8 cellular contexts compared by ENCODE assay signal in genomic region chr20:297925-298754, GRCh38. TPM values are rescaled to one million over a fixed set of nuclear protein-coding genes. Genes with fewer than 3 reads are reported as not detected.
DNase-seq lines count a peak whose midpoint lies in the region; ATAC-seq and TF ChIP-seq lines count a peak whose summit lies in the region.

No MANE protein-coding gene starts in this region.

- H3K27me3 ChIP-seq in endodermal cell (ENCODE audit: control insufficient read depth, insufficient read depth, low read length, poor library complexity, severe bottlenecking): no peaks in the 10 kb centered on the region

- peaks cover 9% of the 10 kb centered on the region for H3K4me1 ChIP-seq in endodermal cell (ENCODE audit: control insufficient read depth, insufficient read depth, low read length)

- POLR2A ChIA-PET in activated CD8-positive, alpha-beta T cell treated with anti-CD3 and anti-CD28 coated beads for 36 hours (lab: Charles Lee): interaction anchor here (0.6 to 9.1 kb wide), 8 partner anchors 10 to 178 kb away, joined by 3 to 94 read pairs (median 5); partner anchors contain the start of genes DEFB129 and SOX12

- no peaks in the 10 kb centered on the region for H3K27me3 Mint-ChIP-seq in activated CD8-positive, alpha-beta T cell treated with anti-CD3 and anti-CD28 coated beads for 36 hours
- H3K27me3 Mint-ChIP-seq in endodermal cell (ENCODE audit: insufficient read depth): peaks cover 27% of the 10 kb centered on the region

- H3K4me1 Mint-ChIP-seq in activated CD8-positive, alpha-beta T cell treated with anti-CD3 and anti-CD28 coated beads for 36 hours (ENCODE audit: low read depth): peaks cover 44% of the 10 kb centered on the region
- peaks cover 44% of the 10 kb centered on the region for H3K4me1 Mint-ChIP-seq in endodermal cell

- peaks cover 3% of the 10 kb centered on the region for H3K36me3 ChIP-seq in endodermal cell (ENCODE audit: control insufficient read depth, insufficient read depth, low read length)

- peak overlapping the region; percentile 99 for H3K4me3 Mint-ChIP-seq in activated CD8-positive, alpha-beta T cell treated with anti-CD3 and anti-CD28 coated beads for 36 hours
- H3K4me3 Mint-ChIP-seq in endodermal cell: peak overlapping the region; percentile 96

- H3K9me3 ChIP-seq in endodermal cell (ENCODE audit: control insufficient read depth, low read length): no peaks in the 10 kb centered on the region

- no peaks in the 10 kb centered on the region for H3K9me3 Mint-ChIP-seq in activated CD8-positive, alpha-beta T cell treated with anti-CD3 and anti-CD28 coated beads for 36 hours
- H3K9me3 Mint-ChIP-seq in endodermal cell: peaks cover 3% of the 10 kb centered on the region

- peak; percentile 35 for ATAC-seq in GM18907 (IDR thresholded peaks at IDR 0.05; ENCODE audit: unreplicated experiment)
- peak; percentile 27 for ATAC-seq in HG03135 (IDR thresholded peaks at IDR 0.05; ENCODE audit: unreplicated experiment)
- peak; percentile 38 for ATAC-seq in activated CD8-positive, alpha-beta T cell treated with anti-CD3 and anti-CD28 coated beads for 36 hours

- peaks cover 39% of the 10 kb centered on the region for H3K36me3 Mint-ChIP-seq in activated CD8-positive, alpha-beta T cell treated with anti-CD3 and anti-CD28 coated beads for 36 hours (ENCODE audit: low read depth)
- peaks cover 9% of the 10 kb centered on the region for H3K36me3 Mint-ChIP-seq in endodermal cell (ENCODE audit: low read depth)

- WGBS in endodermal cell (ENCODE audit: insufficient coverage in 1 of 2, insufficient read length in 1 of 2), 2 experiments: 0 to 1% methylated on average over 52 to 74 of the region's 74 CpGs

- intact Hi-C loops in activated CD8-positive, alpha-beta T cell treated with anti-CD3 and anti-CD28 coated beads for 36 hours (cut with micrococcal nuclease): loop anchor here (5.0 kb wide), 1 partner anchor 34 kb away; no protein-coding TSS in a partner anchor

- TF ChIP-seq CTCF in activated CD8-positive, alpha-beta T cell treated with anti-CD3 and anti-CD28 coated beads for 36 hours (IDR thresholded peaks at IDR 0.05): no peak
- no peak for TF ChIP-seq CTCF in endodermal cell (conservative IDR thresholded peaks at IDR 0.05)

- peak overlapping the region; percentile 90 for H3K4me3 ChIP-seq in endodermal cell (ENCODE audit: low read length)

- H3K27ac ChIP-seq in endodermal cell (ENCODE audit: low read depth, low read length): peak overlapping the region; percentile 69

- peak overlapping the region; percentile 75 for H3K9ac ChIP-seq in endodermal cell (ENCODE audit: extremely low read depth, low read length, poor library complexity, severe bottlenecking)

- DNase-seq in AG20443 (ENCODE audit: low spot score) (peak; percentile 76), NCI-H524 (lab: John Stamatoyannopoulos, UW) (peak; percentile 45 to 46), endodermal cell (peak; percentile 73), mesenteric fat pad (ENCODE audit: low spot score) (peak; percentile 91)
- peak; percentile 66 for DNase-seq in activated CD8-positive, alpha-beta T cell treated with anti-CD3 and anti-CD28 coated beads for 36 hours
- DNase-seq in stimulated activated CD8-positive, alpha-beta memory T cell treated with anti-CD3 and anti-CD28 coated beads, Interleukin-7, amount 100 ng/mL, for 24 hours (ENCODE audit: low read depth): peak; percentile 6

- CTCF ChIA-PET in activated CD8-positive, alpha-beta T cell treated with anti-CD3 and anti-CD28 coated beads for 36 hours (lab: Charles Lee): interaction anchor here (0.7 to 4.4 kb wide), 6 partner anchors 11 to 64 kb away, joined by 3 to 19 read pairs (median 8); no protein-coding TSS in a partner anchor

- peak overlapping the region; percentile 98 for H3K27ac Mint-ChIP-seq in activated CD8-positive, alpha-beta T cell treated with anti-CD3 and anti-CD28 coated beads for 36 hours
- peak overlapping the region; percentile 96 for H3K27ac Mint-ChIP-seq in endodermal cell

RNA-seq across cellular contexts. Expression of gene ZCCHC3, which starts 0.8 kb away (rescaled TPM):
- 10 to 100 TPM; 17.8 to 18.0 TPM for total RNA-seq in activated CD8-positive, alpha-beta T cell treated with anti-CD3 and anti-CD28 coated beads for 36 hours
- total RNA-seq in endodermal cell (10 to 100 TPM; 39.5 to 46.1 TPM), mesenteric fat pad (9.1 TPM)
- 41.4 TPM for polyA plus RNA-seq in endodermal cell (2013, experiment 1 of 2)
- polyA plus RNA-seq in endodermal cell (2013, experiment 2 of 2): 36.9 TPM

RNA-seq across cellular contexts. Expression of gene C20orf96, which starts 7.6 kb away (rescaled TPM):
- 1 to 10 TPM; 7.1 to 7.4 TPM for total RNA-seq in activated CD8-positive, alpha-beta T cell treated with anti-CD3 and anti-CD28 coated beads for 36 hours
- total RNA-seq in endodermal cell (10 to 100 TPM; 21.8 to 29.4 TPM), mesenteric fat pad (5.0 TPM)
- polyA plus RNA-seq in endodermal cell (2013, experiment 1 of 2): 42.1 TPM
- 32.5 TPM for polyA plus RNA-seq in endodermal cell (2013, experiment 2 of 2)

RNA-seq across cellular contexts. Expression of gene SOX12, which starts 27.2 kb away (rescaled TPM):
- total RNA-seq in activated CD8-positive, alpha-beta T cell treated with anti-CD3 and anti-CD28 coated beads for 36 hours: 10 to 100 TPM; 12.8 to 13.0 TPM
- total RNA-seq in endodermal cell: 10 to 100 TPM; 71.4 to 81.7 TPM
- polyA plus RNA-seq in endodermal cell (2013, experiment 1 of 2): 60.7 TPM
- polyA plus RNA-seq in endodermal cell (2013, experiment 2 of 2): 57.0 TPM
- 8.5 TPM for total RNA-seq in mesenteric fat pad

RNA-seq across cellular contexts. Expression of gene DEFB132, which starts 40.6 kb away (rescaled TPM):
- not detected for total RNA-seq in activated CD8-positive, alpha-beta T cell treated with anti-CD3 and anti-CD28 coated beads for 36 hours
- total RNA-seq in endodermal cell (not detected), mesenteric fat pad (1.5 TPM)
- not detected for polyA plus RNA-seq in endodermal cell (2013, experiment 1 of 2)
- polyA plus RNA-seq in endodermal cell (2013, experiment 2 of 2): not detected

RNA-seq across cellular contexts. Expression of gene NRSN2, which starts 48.8 kb away (rescaled TPM):
- total RNA-seq in activated CD8-positive, alpha-beta T cell treated with anti-CD3 and anti-CD28 coated beads for 36 hours: 1 to 10 TPM; 8.0 to 8.7 TPM
- 10 to 100 TPM; 24.7 to 38.4 TPM for total RNA-seq in endodermal cell
- polyA plus RNA-seq in endodermal cell (2013, experiment 1 of 2): 34.9 TPM
- polyA plus RNA-seq in endodermal cell (2013, experiment 2 of 2): 37.1 TPM
- total RNA-seq in mesenteric fat pad: 21.3 TPM

Comparison
In these comparisons a context has a peak if more than half of its experiments do, and no peak if none do; other contexts are left out.
1. Peak in every context shown above with its lines: DNase-seq, ATAC-seq, H3K4me3 ChIP-seq and H3K27ac ChIP-seq.
2. DNase-seq: peak in every context shown above with its lines; median percentile 91 in mesenteric fat pad; 76 in AG20443; 73 in endodermal cell; 66 in activated CD8-positive, alpha-beta T cell treated with anti-CD3 and anti-CD28 coated beads for 36 hours; 46 in NCI-H524; 6 in stimulated activated CD8-positive, alpha-beta memory T cell treated with anti-CD3 and anti-CD28 coated beads, Interleukin-7, amount 100 ng/mL, for 24 hours.